Comparison of ENCODE assay signal across 10 cellular contexts in genomic region chr6:6915219-6915618, GRCh38.
DNase-seq lines count a peak whose midpoint lies in the region; ATAC-seq and TF ChIP-seq lines count a peak whose summit lies in the region.
"Had no signal": no experiment of that assay in that cellular context is flagged by ENCODE, and none has a peak within 500 bp of the region (broad histone marks: within the 10 kb centered on the region; RNA-seq: fewer than 3 reads in every experiment).

No MANE protein-coding gene starts in this region.

- no peak overlapping the region for H3K27ac Mint-ChIP-seq in activated naive CD4-positive, alpha-beta T cell treated with anti-CD3 and anti-CD28 coated beads, Interleukin-2, amount 50 U/mL, for 24 hours
- no peak overlapping the region for H3K27ac Mint-ChIP-seq in activated naive CD4-positive, alpha-beta T cell treated with anti-CD3 and anti-CD28 coated beads, Interleukin-2, amount 50 U/mL, for 72 hours
- H3K27ac Mint-ChIP-seq: activated B cell treated with CpG ODN at 0.5 μM for 24 hours had no signal

- peaks cover 33% of the 10 kb centered on the region for H3K4me1 Mint-ChIP-seq in activated naive CD4-positive, alpha-beta T cell treated with anti-CD3 and anti-CD28 coated beads, Interleukin-2, amount 50 U/mL, for 24 hours

- H3K27ac ChIP-seq in mammary epithelial cell (ENCODE audit: insufficient read depth, low read depth, low read length) (no peak overlapping the region), mesenchymal stem cell (ENCODE audit: low read length, poor library complexity, severe bottlenecking) (no peak overlapping the region), tibial nerve (peak overlapping the region; percentile 39 to 81 (median 72))

- H2BK5ac ChIP-seq in mesenchymal stem cell (ENCODE audit: low read depth, low read length, poor library complexity, severe bottlenecking), result no peak overlapping the region

- H3K4ac ChIP-seq in mesenchymal stem cell (ENCODE audit: low read depth in 1 of 2, low read length in 2 of 2), result no peak overlapping the region

- no peak for TF ChIP-seq POLR2A in tibial nerve (IDR thresholded peaks at IDR 0.05)

- H2AFZ ChIP-seq in mammary epithelial cell (ENCODE audit: low read depth, low read length) (peak overlapping the region; percentile 81), mesenchymal stem cell (ENCODE audit: low read depth, low read length) (no peak overlapping the region)

- no peak overlapping the region for H3K14ac ChIP-seq in mesenchymal stem cell (ENCODE audit: low read length in 2 of 2)

- ATAC-seq in activated naive CD4-positive, alpha-beta T cell treated with anti-CD3 and anti-CD28 coated beads, Interleukin-2, amount 50 U/mL, for 72 hours, result no peak
- no peak for ATAC-seq in HG03139 (IDR thresholded peaks at IDR 0.05; ENCODE audit: unreplicated experiment)
- no peak for ATAC-seq in HG03108 (IDR thresholded peaks at IDR 0.05; ENCODE audit: unreplicated experiment)

- no peak overlapping the region for H2BK15ac ChIP-seq in mesenchymal stem cell (ENCODE audit: low read depth, poor library complexity, severe bottlenecking)

- no peak for TF ChIP-seq CTCF in mammary epithelial cell (conservative IDR thresholded peaks at IDR 0.05 in 1 of 2, IDR thresholded peaks at IDR 0.05 in 1 of 2; ENCODE audit: extremely low read depth in 1 of 2, insufficient read depth in 1 of 2, low read depth in 1 of 2, low read length in 2 of 2)
- no peak for TF ChIP-seq CTCF in tibial nerve (IDR thresholded peaks at IDR 0.05)

- no TSS peak for BruUV-seq in mammary epithelial cell (replicated peaks; lab: Mats Ljungman, UMichigan)

- peaks cover 6% of the 10 kb centered on the region for H3K27me3 Mint-ChIP-seq in activated naive CD4-positive, alpha-beta T cell treated with anti-CD3 and anti-CD28 coated beads, Interleukin-2, amount 50 U/mL, for 24 hours
- H3K27me3 Mint-ChIP-seq: activated B cell treated with CpG ODN at 0.5 μM for 24 hours had no signal

- peaks cover 13% of the 10 kb centered on the region for H3K4me1 ChIP-seq in mammary epithelial cell (ENCODE audit: insufficient read depth, low read length)
- peaks cover 2% of the 10 kb centered on the region for H3K4me1 ChIP-seq in mesenchymal stem cell (ENCODE audit: control insufficient read depth, insufficient read depth, low read depth, low read length)
- H3K4me1 ChIP-seq in tibial nerve, result peaks cover 0 to 23% (median 11%) of the 10 kb centered on the region in 4 donors

- H3K4me3 ChIP-seq in mammary epithelial cell (replicated peaks in 1 of 3; ENCODE audit: insufficient read depth in 1 of 3, low read depth in 2 of 3, low read length in 3 of 3) (no peak overlapping the region), mesenchymal stem cell (ENCODE audit: insufficient read depth in 1 of 2, low read depth in 1 of 2, low read length in 2 of 2) (peak overlapping the region in 1 of 2 experiments; percentile 67), tibial nerve (peak overlapping the region in 2 of 4 donors; percentile 21 to 38)

- DNase-seq in activated naive CD4-positive, alpha-beta T cell treated with anti-CD3 and anti-CD28 coated beads, Interleukin-2, amount 50 U/mL, for 72 hours (ENCODE audit: low spot score in 2 of 2), result no peak
- peak; percentile 22 for DNase-seq in mammary epithelial cell
- no peak for DNase-seq in mesenchymal stem cell
- no peak for DNase-seq in tibial nerve (ENCODE audit: low spot score in 2 of 2)
- no peak for DNase-seq in germinal center (ENCODE audit: low spot score)
- DNase-seq: activated B cell treated with CpG ODN at 0.5 μM for 24 hours; stimulated activated CD4-positive, alpha-beta T cell treated with anti-CD3 and anti-CD28 coated beads, Interleukin-4, amount 100 ng/mL, for 4 hours had no signal

- H3K23ac ChIP-seq in mesenchymal stem cell (ENCODE audit: low read length in 2 of 2), result no peak overlapping the region

- peak overlapping the region; percentile 34 for H3K4me2 ChIP-seq in mammary epithelial cell (ENCODE audit: insufficient read depth, low read depth, low read length)
- no peak overlapping the region for H3K4me2 ChIP-seq in mesenchymal stem cell (ENCODE audit: low read length, poor library complexity, severe bottlenecking)

- dilution Hi-C loops in mammary epithelial cell (cut with HindIII; ENCODE audit: low sequenced_read_pairs), result no loop called here

- H3K36me3 Mint-ChIP-seq in activated naive CD4-positive, alpha-beta T cell treated with anti-CD3 and anti-CD28 coated beads, Interleukin-2, amount 50 U/mL, for 24 hours, result no peaks in the 10 kb centered on the region
- H3K36me3 Mint-ChIP-seq in activated naive CD4-positive, alpha-beta T cell treated with anti-CD3 and anti-CD28 coated beads, Interleukin-2, amount 50 U/mL, for 72 hours, result peaks cover under 1 to 4% of the 10 kb centered on the region in 2 donors

- H4K91ac ChIP-seq in mesenchymal stem cell (ENCODE audit: low read length), result no peak overlapping the region

- TF ChIP-seq EP300 in tibial nerve (IDR thresholded peaks at IDR 0.05), result no peak

- in situ Hi-C loops in mammary epithelial cell (cut with MboI; ENCODE audit: low sequenced_read_pairs in 2 of 2), result no loop called here

- H3K9ac ChIP-seq in mammary epithelial cell (ENCODE audit: insufficient read depth, low read length) (no peak overlapping the region), mesenchymal stem cell (ENCODE audit: low read length) (peak overlapping the region; percentile 38)

- no peaks in the 10 kb centered on the region for H3K79me2 ChIP-seq in mammary epithelial cell (ENCODE audit: insufficient read depth, low read length)

- CTCF ChIA-PET in mammary epithelial cell (lab: Charles Lee; ENCODE audit: low non-redundant PET), result no interaction called here

- no peak overlapping the region for H2AK5ac ChIP-seq in mesenchymal stem cell (ENCODE audit: low read length, severe bottlenecking)

- intact Hi-C loops in mammary epithelial cell (cut with micrococcal nuclease), result loop anchor here (1.0 to 5.0 kb wide), 3 partner anchors 103 to 238 kb away; no protein-coding TSS in a partner anchor

- no peaks in the 10 kb centered on the region for H4K20me1 ChIP-seq in mammary epithelial cell (ENCODE audit: insufficient read depth, low read length)

- H3K27me3 ChIP-seq in mammary epithelial cell (ENCODE audit: insufficient read depth, low read length), result no peaks in the 10 kb centered on the region
- peaks cover 0 to 2% of the 10 kb centered on the region in 2 experiments for H3K27me3 ChIP-seq in mesenchymal stem cell (ENCODE audit: control insufficient read depth in 1 of 2, insufficient read depth in 1 of 2, low read length in 2 of 2)
- H3K27me3 ChIP-seq in tibial nerve, result no peaks in the 10 kb centered on the region

- H4K8ac ChIP-seq in mesenchymal stem cell (ENCODE audit: low read length), result no peak overlapping the region

- 98% methylated on average over 3 of the region's 3 CpGs for WGBS in mammary epithelial cell (ENCODE audit: low coverage, missing lambda C conversion rate)
- WGBS in mesenchymal stem cell, result 100% methylated on average over 3 of the region's 3 CpGs
- WGBS in tibial nerve, 2 donors, result 80 to 86% methylated on average over 3 of the region's 3 CpGs

- H2BK12ac ChIP-seq in mesenchymal stem cell (ENCODE audit: low read length in 2 of 2), result no peak overlapping the region

- peak overlapping the region; percentile 54 for H3K4me3 Mint-ChIP-seq in activated naive CD4-positive, alpha-beta T cell treated with anti-CD3 and anti-CD28 coated beads, Interleukin-2, amount 50 U/mL, for 24 hours

- H3K9me3 Mint-ChIP-seq in activated naive CD4-positive, alpha-beta T cell treated with anti-CD3 and anti-CD28 coated beads, Interleukin-2, amount 50 U/mL, for 24 hours, result peaks cover 4% of the 10 kb centered on the region
- peaks cover 0 to 6% of the 10 kb centered on the region in 2 donors for H3K9me3 Mint-ChIP-seq in activated naive CD4-positive, alpha-beta T cell treated with anti-CD3 and anti-CD28 coated beads, Interleukin-2, amount 50 U/mL, for 72 hours
- H3K9me3 Mint-ChIP-seq: activated B cell treated with CpG ODN at 0.5 μM for 24 hours had no signal

- no peaks in the 10 kb centered on the region for H3K79me1 ChIP-seq in mesenchymal stem cell (replicated peaks; ENCODE audit: low read length, poor library complexity, severe bottlenecking)

- H2BK120ac ChIP-seq in mesenchymal stem cell (ENCODE audit: low read depth, low read length), result no peak overlapping the region

- H3K9me3 ChIP-seq in mammary epithelial cell (replicated peaks; ENCODE audit: insufficient read depth, low read length) (no peaks in the 10 kb centered on the region), mesenchymal stem cell (ENCODE audit: control insufficient read depth, low read length) (no peaks in the 10 kb centered on the region), tibial nerve (no peaks in the 10 kb centered on the region)

- H3K18ac ChIP-seq in mesenchymal stem cell (ENCODE audit: low read depth in 1 of 2, low read length in 2 of 2), result no peak overlapping the region

- no peaks in the 10 kb centered on the region for H3K36me3 ChIP-seq in mammary epithelial cell (ENCODE audit: insufficient read depth, low read length)
- no peaks in the 10 kb centered on the region for H3K36me3 ChIP-seq in mesenchymal stem cell (ENCODE audit: control insufficient read depth in 1 of 2, insufficient read depth in 2 of 2, low read depth in 1 of 2, low read length in 2 of 2)
- H3K36me3 ChIP-seq in tibial nerve, result no peaks in the 10 kb centered on the region

Comparison
In these comparisons a context has a peak if more than half of its experiments do, and no peak if none do; other contexts are left out.
1. H3K27ac ChIP-seq: peak in tibial nerve (4 of 4); none in mammary epithelial cell (single experiment) and mesenchymal stem cell (single experiment).